In the genomic region with DNA sequence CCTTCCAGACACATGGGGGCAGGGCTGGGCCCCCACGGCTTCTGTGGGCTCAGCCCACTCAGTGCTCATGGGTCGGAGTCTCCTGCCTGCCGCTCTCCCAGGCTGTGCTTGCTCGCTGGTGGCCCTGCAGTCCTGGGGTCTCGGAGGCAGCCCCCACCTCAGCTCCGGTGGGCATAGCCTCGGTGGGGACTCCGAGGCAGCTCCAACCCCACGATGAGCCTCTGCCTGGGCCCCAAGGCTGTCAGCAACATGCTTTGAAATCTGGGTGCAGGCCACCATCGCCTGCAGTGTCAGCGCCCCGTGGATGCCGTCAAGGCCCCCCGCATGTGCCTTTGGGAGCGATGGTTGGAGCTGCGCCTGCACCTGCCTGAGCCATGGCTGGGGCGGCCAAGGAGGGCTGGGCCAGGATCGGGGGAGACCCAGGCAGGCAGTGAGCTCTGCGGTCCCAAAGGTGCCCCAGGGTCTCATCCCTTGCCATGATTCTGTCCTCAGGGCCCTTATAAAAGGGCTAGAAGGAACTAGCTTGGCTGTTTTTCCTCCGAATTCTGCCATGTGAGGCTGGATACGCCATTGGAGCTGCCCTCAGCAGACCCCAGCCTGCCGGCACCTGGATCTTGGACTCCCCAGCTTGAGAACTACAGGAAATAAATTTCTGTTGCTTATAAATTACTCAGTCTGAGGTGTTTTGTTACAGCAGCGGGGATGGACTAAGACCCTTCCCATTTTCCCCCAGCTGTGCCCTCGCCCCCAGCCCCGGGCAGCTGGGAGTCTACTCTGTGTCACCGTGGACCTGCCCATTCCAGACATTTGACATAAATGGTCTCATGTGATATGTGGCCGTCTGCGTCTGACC, we compare ENCODE assay signal across 10 cellular contexts. TPM values are rescaled to one million over a fixed set of nuclear protein-coding genes. Genes with fewer than 3 reads are reported as not detected.
DNase-seq lines count a peak whose midpoint lies in the region; ATAC-seq and TF ChIP-seq lines count a peak whose summit lies in the region.
"Had no signal": no experiment of that assay in that cellular context is flagged by ENCODE, and none has a peak within 500 bp of the region (broad histone marks: within the 10 kb centered on the region; RNA-seq: fewer than 3 reads in every experiment).

No MANE protein-coding gene starts in this region.

- H3K27me3 Mint-ChIP-seq in activated naive CD4-positive, alpha-beta T cell treated with anti-CD3 and anti-CD28 coated beads for 36 hours (ENCODE audit: low read depth) = no peaks in the 10 kb centered on the region
- no peaks in the 10 kb centered on the region for H3K27me3 Mint-ChIP-seq in chondrocyte (ENCODE audit: low read depth)

- H3K9ac ChIP-seq in mucosa of rectum (ENCODE audit: low read depth in 1 of 2, low read length in 2 of 2) = peak overlapping the region; percentile 24 to 45

- intact Hi-C loops in activated naive CD4-positive, alpha-beta T cell treated with anti-CD3 and anti-CD28 coated beads for 36 hours (cut with micrococcal nuclease) = loop anchor here (5.0 kb wide), 1 partner anchor 670 kb away; a partner anchor contains a TSS
- intact Hi-C loops in vagina (cut with DNase I) = no loop called here

- H3K27me3 ChIP-seq in mucosa of rectum (ENCODE audit: control insufficient read depth in 2 of 2, insufficient read depth in 2 of 2, low read length in 2 of 2) (no peaks in the 10 kb centered on the region), vagina (no peaks in the 10 kb centered on the region)

- H3K9me3 Mint-ChIP-seq in activated naive CD4-positive, alpha-beta T cell treated with anti-CD3 and anti-CD28 coated beads for 36 hours = no peaks in the 10 kb centered on the region
- no peaks in the 10 kb centered on the region for H3K9me3 Mint-ChIP-seq in chondrocyte (ENCODE audit: low read depth)

- H3K4me1 ChIP-seq in mucosa of rectum (ENCODE audit: control insufficient read depth in 2 of 2, insufficient read depth in 2 of 2, low read length in 2 of 2) (peaks cover 49 to 51% of the 10 kb centered on the region in 2 donors), vagina (peaks cover 78% of the 10 kb centered on the region)

- peak; percentile 2 for DNase-seq in activated naive CD4-positive, alpha-beta T cell treated with anti-CD3 and anti-CD28 coated beads for 36 hours
- no peak for DNase-seq in activated naive CD4-positive, alpha-beta T cell treated with Interleukin-2 at 50 U/mL for 16 hours
- peak; percentile 83 for DNase-seq in chondrocyte (ENCODE audit: low spot score)
- peak in 1 of 2 donors; percentile 84 for DNase-seq in vagina (ENCODE audit: extremely low spot score in 2 of 2)
- DNase-seq in NCI-H2081 treated with DMSO at 0.1 percent for 48 hours (lab: John Stamatoyannopoulos, UW) = no peak
- no peak for DNase-seq in left lobe of liver (ENCODE audit: low spot score)
- DNase-seq in NCI-H1417 treated with DMSO at 0.1 percent for 48 hours (lab: John Stamatoyannopoulos, UW) = no peak
- DNase-seq: PC-3 had no signal

- no peak overlapping the region for H3K4me3 Mint-ChIP-seq in activated naive CD4-positive, alpha-beta T cell treated with anti-CD3 and anti-CD28 coated beads for 36 hours
- no peak overlapping the region for H3K4me3 Mint-ChIP-seq in chondrocyte (ENCODE audit: unreplicated experiment)

- ATAC-seq in left lobe of liver = no peak
- ATAC-seq: PC-3 had no signal

- no peaks in the 10 kb centered on the region for H3K36me3 ChIP-seq in mucosa of rectum (ENCODE audit: control insufficient read depth in 2 of 2, insufficient read depth in 2 of 2, low read length in 2 of 2)
- H3K36me3 ChIP-seq in vagina = no peaks in the 10 kb centered on the region

- peaks cover 19% of the 10 kb centered on the region for H3K4me1 Mint-ChIP-seq in activated naive CD4-positive, alpha-beta T cell treated with anti-CD3 and anti-CD28 coated beads for 36 hours (ENCODE audit: low read depth)
- peaks cover 58% of the 10 kb centered on the region for H3K4me1 Mint-ChIP-seq in chondrocyte (ENCODE audit: low read depth)

- no peaks in the 10 kb centered on the region for H3K36me3 Mint-ChIP-seq in activated naive CD4-positive, alpha-beta T cell treated with anti-CD3 and anti-CD28 coated beads for 36 hours (ENCODE audit: low read depth)
- H3K36me3 Mint-ChIP-seq in chondrocyte (ENCODE audit: low read depth) = no peaks in the 10 kb centered on the region

- no peak overlapping the region for H3K4me3 ChIP-seq in mucosa of rectum (ENCODE audit: low read length in 2 of 2)
- no peak overlapping the region for H3K4me3 ChIP-seq in vagina

- H3K9me3 ChIP-seq in mucosa of rectum (ENCODE audit: control insufficient read depth in 2 of 2, low read length in 2 of 2) = no peaks in the 10 kb centered on the region
- H3K9me3 ChIP-seq in vagina = no peaks in the 10 kb centered on the region

- CTCF ChIA-PET in activated naive CD4-positive, alpha-beta T cell treated with anti-CD3 and anti-CD28 coated beads for 36 hours (lab: Charles Lee) = interaction anchor here (0.5 to 1.9 kb wide), 5 partner anchors 14 to 506 kb away, joined by 3 to 6 read pairs (median 4); no protein-coding TSS in a partner anchor

- no peak for TF ChIP-seq POLR2A in vagina (IDR thresholded peaks at IDR 0.05)

- H3K27ac Mint-ChIP-seq in activated naive CD4-positive, alpha-beta T cell treated with anti-CD3 and anti-CD28 coated beads for 36 hours = peak overlapping the region; percentile 95
- no peak overlapping the region for H3K27ac Mint-ChIP-seq in chondrocyte (ENCODE audit: unreplicated experiment)

- TF ChIP-seq CTCF in chondrocyte (IDR thresholded peaks at IDR 0.05) = no peak
- no peak for TF ChIP-seq CTCF in vagina (IDR thresholded peaks at IDR 0.05)

- peak overlapping the region; percentile 76 to 91 for H3K27ac ChIP-seq in mucosa of rectum (ENCODE audit: low read depth in 2 of 2, low read length in 2 of 2)
- peak overlapping the region; percentile 86 for H3K27ac ChIP-seq in vagina

RNA-seq across cellular contexts. Expression of a gene that starts 30.4 kb away (rescaled TPM):
- 1 to 10 TPM; 4.8 to 5.5 TPM for total RNA-seq in activated naive CD4-positive, alpha-beta T cell treated with anti-CD3 and anti-CD28 coated beads for 36 hours
- total RNA-seq in chondrocyte = 158 to 184 TPM (median 162 TPM) in 3 replicates
- 72.2 TPM for total RNA-seq in vagina
- total RNA-seq in left lobe of liver = 54.3 TPM
- total RNA-seq: endothelial cell of umbilical vein had no signal

RNA-seq across cellular contexts. Expression of a gene that starts 46.2 kb away (rescaled TPM):
- total RNA-seq in activated naive CD4-positive, alpha-beta T cell treated with anti-CD3 and anti-CD28 coated beads for 36 hours = 100 to 1,000 TPM; 136 to 140 TPM
- total RNA-seq in chondrocyte (147 to 175 TPM (median 151 TPM) in 3 replicates), vagina (93.1 TPM), left lobe of liver (97.0 TPM)

Comparison
In these comparisons a context has a peak if more than half of its experiments do, and no peak if none do; other contexts are left out.
1. DNase-seq: peak in activated naive CD4-positive, alpha-beta T cell treated with anti-CD3 and anti-CD28 coated beads for 36 hours (single experiment) and chondrocyte (single experiment); none in activated naive CD4-positive, alpha-beta T cell treated with Interleukin-2 at 50 U/mL for 16 hours (single experiment), NCI-H2081 treated with DMSO at 0.1 percent for 48 hours (single experiment), left lobe of liver (single experiment) and NCI-H1417 treated with DMSO at 0.1 percent for 48 hours (single experiment).